22 cellular contexts compared by ENCODE assay signal in genomic region chr3:98650966-98651765, GRCh38. TPM values are rescaled to one million over a fixed set of nuclear protein-coding genes. Genes with fewer than 3 reads are reported as not detected.
DNase-seq lines count a peak whose midpoint lies in the region; ATAC-seq, FAIRE-seq and TF ChIP-seq lines count a peak whose summit lies in the region.
"Had no signal": no experiment of that assay in that cellular context is flagged by ENCODE, and none has a peak within 500 bp of the region (broad histone marks: within the 10 kb centered on the region; RNA-seq: fewer than 3 reads in every experiment).

No MANE protein-coding gene starts in this region.

- peak overlapping the region; percentile 12 to 81 (median 58); a peak in 18 of 22 replicates for H3K27ac ChIP-seq in BLaER1 treated with 17β-estradiol and CSF1 and Interleukin-3, amounts not matched to agents 10 nM and 100 nM
- H3K27ac ChIP-seq in endothelial cell of umbilical vein (ENCODE audit: insufficient read depth, low read depth, low read length): no peak overlapping the region
- no peak overlapping the region for H3K27ac ChIP-seq in adrenal gland
- H3K27ac ChIP-seq: spleen, uterus had no signal

- BruUV-seq in endothelial cell of umbilical vein (replicated peaks; lab: Mats Ljungman, UMichigan): no TSS peak

- TF ChIP-seq CTCF in endothelial cell of umbilical vein (IDR thresholded peaks at IDR 0.05; ENCODE audit: extremely low read depth in 1 of 2, insufficient read depth in 1 of 2, low read depth in 1 of 2, low read length in 2 of 2) (no peak), adrenal gland (IDR thresholded peaks at IDR 0.05) (no peak)

- no peaks in the 10 kb centered on the region for H3K36me3 ChIP-seq in BLaER1 treated with 17β-estradiol and CSF1 and Interleukin-3, amounts not matched to agents 10 nM and 100 nM
- no peaks in the 10 kb centered on the region for H3K36me3 ChIP-seq in endothelial cell of umbilical vein (ENCODE audit: control insufficient read depth in 2 of 2, extremely low read depth in 1 of 2, insufficient read depth in 2 of 2, low read length in 2 of 2)
- H3K36me3 ChIP-seq in adrenal gland (replicated peaks in 1 of 2): no peaks in the 10 kb centered on the region
- H3K36me3 ChIP-seq: spleen, uterus had no signal

- H3K9me1 ChIP-seq in endothelial cell of umbilical vein (replicated peaks; ENCODE audit: control insufficient read depth, extremely low read depth, insufficient read depth, low read length): no peaks in the 10 kb centered on the region

- no peaks in the 10 kb centered on the region for H4K20me1 ChIP-seq in BLaER1 treated with 17β-estradiol and CSF1 and Interleukin-3, amounts not matched to agents 10 nM and 100 nM
- no peaks in the 10 kb centered on the region for H4K20me1 ChIP-seq in endothelial cell of umbilical vein (replicated peaks; ENCODE audit: control insufficient read depth, extremely low read depth, insufficient read depth, low read length)

- ATAC-seq in HG03159 (IDR thresholded peaks at IDR 0.05; ENCODE audit: unreplicated experiment): no peak
- ATAC-seq: left cardiac atrium; stimulated activated memory B cell treated with anti-CD40 and anti-IgM and Interleukin-4, amounts not matched to agents 10 μg/mL and 1 μg/mL and 100 μg/mL, for 72 hours had no signal

- H3K4me1 ChIP-seq in BLaER1 treated with 17β-estradiol and CSF1 and Interleukin-3, amounts not matched to agents 10 nM and 100 nM: peaks cover 0 to 38% (median 18%) of the 10 kb centered on the region in 10 experiments; a peak in 16 of 20 replicates
- H3K4me1 ChIP-seq in endothelial cell of umbilical vein (ENCODE audit: control insufficient read depth, extremely low read depth, insufficient read depth, low read length) (peaks cover 7% of the 10 kb centered on the region), adrenal gland (replicated peaks in 1 of 2) (no peaks in the 10 kb centered on the region)
- H3K4me1 ChIP-seq: spleen, uterus had no signal

- dilution Hi-C loops in endothelial cell of umbilical vein (cut with MboI; ENCODE audit: extremely low pct_ligation_motif_present, low sequenced_read_pairs): no loop called here

- H3K4me2 ChIP-seq in BLaER1 treated with 17β-estradiol and CSF1 and Interleukin-3, amounts not matched to agents 10 nM and 100 nM: peak overlapping the region; percentile 0 to 89 (median 64); a peak in 19 of 22 replicates
- H3K4me2 ChIP-seq in endothelial cell of umbilical vein (ENCODE audit: insufficient read depth, low read length): no peak overlapping the region

- FAIRE-seq in GM19239 (lab: Jason Lieb, UNC): peak; percentile 26
- FAIRE-seq in endothelial cell of umbilical vein (lab: Jason Lieb, UNC): peak; percentile 35
- FAIRE-seq: A204.1 had no signal

- 73 to 85% (median 80%) methylated on average over 3 of the region's 3 CpGs for WGBS in adrenal gland, 4 donors

- H3K79me2 ChIP-seq in endothelial cell of umbilical vein (ENCODE audit: control insufficient read depth, insufficient read depth, low read length): no peaks in the 10 kb centered on the region

- POLR2A ChIA-PET in endothelial cell of umbilical vein (lab: Charles Lee): no interaction called here

- DNase-seq in GM19239 (ENCODE audit: insufficient read length, low spot score) (no peak), NOMO-1 treated with DMSO at 0.1 percent for 48 hours (lab: John Stamatoyannopoulos, UW; ENCODE audit: unreplicated experiment) (peak; percentile 56), endothelial cell of umbilical vein (ENCODE audit: low read depth, low spot score) (no peak), adrenal gland (no peak), SHP77 treated with DMSO at 0.1 percent for 48 hours (lab: John Stamatoyannopoulos, UW) (no peak), COLO668 (lab: John Stamatoyannopoulos, UW; ENCODE audit: unreplicated experiment) (no peak)
- DNase-seq: activated B cell treated with CpG ODN at 0.5 μM for 24 hours; AML-193; Calu3; left cardiac atrium; naive B cell; NCI-H2171; NCI-H510A treated with DMSO at 0.1 percent for 48 hours; retina; spleen; stimulated activated CD4-positive, alpha-beta T cell treated with anti-CD3 and anti-CD28 coated beads, Interleukin-4, amount 100 ng/mL, for 1 hour; T1000; uterus had no signal

- no peak for TF ChIP-seq POLR2A in endothelial cell of umbilical vein (IDR thresholded peaks at IDR 0.05; ENCODE audit: low read depth, low read length)
- TF ChIP-seq POLR2A in adrenal gland (IDR thresholded peaks at IDR 0.05): no peak

- H3K9ac ChIP-seq in BLaER1 treated with 17β-estradiol and CSF1 and Interleukin-3, amounts not matched to agents 10 nM and 100 nM: peak overlapping the region in 5 of 11 experiments; percentile 2 to 57 (median 30); a peak in 5 of 22 replicates
- no peak overlapping the region for H3K9ac ChIP-seq in endothelial cell of umbilical vein (replicated peaks; ENCODE audit: extremely low read depth, insufficient read depth, low read length)

- H2AFZ ChIP-seq in endothelial cell of umbilical vein (ENCODE audit: low read depth, low read length): no peak overlapping the region

- H3K4me3 ChIP-seq in BLaER1 treated with 17β-estradiol and CSF1 and Interleukin-3, amounts not matched to agents 10 nM and 100 nM: no peak overlapping the region
- no peak overlapping the region for H3K4me3 ChIP-seq in endothelial cell of umbilical vein (replicated peaks in 1 of 3; ENCODE audit: insufficient read depth in 1 of 3, low read depth in 1 of 3, low read length in 3 of 3)
- H3K4me3 ChIP-seq in adrenal gland: no peak overlapping the region
- H3K4me3 ChIP-seq: spleen, uterus had no signal

- H3K27me3 ChIP-seq in BLaER1 treated with 17β-estradiol and CSF1 and Interleukin-3, amounts not matched to agents 10 nM and 100 nM: no peaks in the 10 kb centered on the region
- no peaks in the 10 kb centered on the region for H3K27me3 ChIP-seq in endothelial cell of umbilical vein (ENCODE audit: control insufficient read depth in 2 of 2, insufficient read depth in 2 of 2, low read length in 2 of 2)
- H3K27me3 ChIP-seq in adrenal gland: no peaks in the 10 kb centered on the region
- H3K27me3 ChIP-seq: spleen, uterus had no signal

- H3K9me3 ChIP-seq in BLaER1 treated with 17β-estradiol and CSF1 and Interleukin-3, amounts not matched to agents 10 nM and 100 nM (replicated peaks in 1 of 11): peaks cover 0 to 15% (median 0%) of the 10 kb centered on the region in 11 experiments; a peak in 2 of 22 replicates
- no peaks in the 10 kb centered on the region for H3K9me3 ChIP-seq in endothelial cell of umbilical vein (replicated peaks; ENCODE audit: control insufficient read depth, insufficient read depth, low read length)
- no peaks in the 10 kb centered on the region for H3K9me3 ChIP-seq in adrenal gland (replicated peaks in 1 of 3)
- H3K9me3 ChIP-seq: spleen, uterus had no signal

- intact Hi-C loops in endothelial cell of umbilical vein (cut with micrococcal nuclease): no loop called here
- intact Hi-C loops in adrenal gland (cut with DNase I): no loop called here

- CTCF ChIA-PET in endothelial cell of umbilical vein (lab: Charles Lee): interaction anchor here (0.9 to 1.5 kb wide), 2 partner anchors 10 to 26 kb away, joined by 3 read pairs; no protein-coding TSS in a partner anchor

TF ChIP-seq in endothelial cell of umbilical vein, 7 proteins besides CTCF, POLR2A, EP300 and RAD21:
- TF ChIP-seq MAX (IDR thresholded peaks at IDR 0.05; ENCODE audit: insufficient read depth, insufficient read length) (no peak), JUN (IDR thresholded peaks at IDR 0.05; ENCODE audit: borderline replicate concordance, insufficient read depth, insufficient read length, low read depth) (no peak), FOS (IDR thresholded peaks at IDR 0.05; ENCODE audit: borderline replicate concordance, insufficient read depth, low read length) (no peak), EZH2 (IDR thresholded peaks at IDR 0.05; ENCODE audit: borderline replicate concordance, low read depth, low read length, severe bottlenecking) (no peak), GATA2 (IDR thresholded peaks at IDR 0.05; ENCODE audit: insufficient read depth, insufficient read length, low read depth, low read length) (no peak), POLR2AphosphoS5 (IDR thresholded peaks at IDR 0.05; ENCODE audit: insufficient read depth, low read depth, low read length) (no peak), MYC (IDR thresholded peaks at IDR 0.05; ENCODE audit: low read depth, low read length) (no peak)

RNA-seq across cellular contexts. Expression of gene CPOX, which starts 57.8 kb away (rescaled TPM):
- total RNA-seq in endothelial cell of umbilical vein (19.9 and 24.5 TPM in 2 replicates), adrenal gland (10 to 100 TPM; 11.0 to 59.8 (median 23.4) TPM)
- polyA plus RNA-seq in endothelial cell of umbilical vein (11.3 and 12.3 TPM in 2 replicates), adrenal gland (10 to 100 TPM in 2 of 3 donors, 1 to 10 TPM in 1; 9.0 to 15.6 (median 14.3) TPM)
- 12.1 and 13.4 TPM in 2 replicates for polyA plus RNA-seq in endothelial cell of umbilical vein (2011; cell fraction: cytosol; rRNA removed)
- 29.1 and 35.6 TPM in 2 replicates for polyA plus RNA-seq in endothelial cell of umbilical vein (2011; cell fraction: nucleus; rRNA removed)
- 20.2 and 20.8 TPM in 2 replicates for polyA plus RNA-seq in endothelial cell of umbilical vein (2012)
- 18.8 and 25.9 TPM in 2 replicates for polyA minus RNA-seq in endothelial cell of umbilical vein
- polyA minus RNA-seq in endothelial cell of umbilical vein (2011; cell fraction: cytosol; rRNA and poly(A)+ RNA removed): 5.5 TPM
- polyA minus RNA-seq in endothelial cell of umbilical vein (2011; cell fraction: nucleus; rRNA and poly(A)+ RNA removed): 9.2 and 10.3 TPM in 2 replicates

Comparison
In these comparisons a context has a peak if more than half of its experiments do, and no peak if none do; other contexts are left out.
1. H3K27ac ChIP-seq: peak in BLaER1 treated with 17β-estradiol and CSF1 and Interleukin-3, amounts not matched to agents 10 nM and 100 nM (11 of 11); none in endothelial cell of umbilical vein (single experiment) and adrenal gland (0 of 5).